ENCODE assay signal across 18 cellular contexts in genomic region chr13:94598281-94598680, GRCh38.
DNase-seq lines count a peak whose midpoint lies in the region; ATAC-seq lines count a peak whose summit lies in the region.
"Had no signal": no experiment of that assay in that cellular context is flagged by ENCODE, and none has a peak within 500 bp of the region (broad histone marks: within the 10 kb centered on the region; RNA-seq: fewer than 3 reads in every experiment).

No MANE protein-coding gene starts in this region.

- H3K4me1 Mint-ChIP-seq in activated naive CD8-positive, alpha-beta T cell (ENCODE audit: low read depth) = peaks cover 43% of the 10 kb centered on the region
- H3K4me1 Mint-ChIP-seq in activated naive CD8-positive, alpha-beta T cell treated with anti-CD3 and anti-CD28 coated beads, Interleukin-2, amount 50 U/mL, for 24 hours = peaks cover 41% of the 10 kb centered on the region
- peaks cover 37% of the 10 kb centered on the region for H3K4me1 Mint-ChIP-seq in stimulated activated naive CD8-positive, alpha-beta T cell treated with anti-CD3 and anti-CD28 coated beads, Interleukin-15, amount 100 ng/mL, for 72 hours

- H3K36me3 Mint-ChIP-seq in activated naive CD8-positive, alpha-beta T cell = peaks cover 10% of the 10 kb centered on the region
- peaks cover 19% of the 10 kb centered on the region for H3K36me3 Mint-ChIP-seq in activated naive CD8-positive, alpha-beta T cell treated with anti-CD3 and anti-CD28 coated beads, Interleukin-2, amount 50 U/mL, for 24 hours (ENCODE audit: low read depth)

- no peak overlapping the region for H3K27ac Mint-ChIP-seq in activated naive CD8-positive, alpha-beta T cell
- H3K27ac Mint-ChIP-seq in activated naive CD8-positive, alpha-beta T cell treated with anti-CD3 and anti-CD28 coated beads, Interleukin-2, amount 50 U/mL, for 24 hours = no peak overlapping the region
- H3K27ac Mint-ChIP-seq in stimulated activated naive CD8-positive, alpha-beta T cell treated with anti-CD3 and anti-CD28 coated beads, Interleukin-15, amount 100 ng/mL, for 72 hours = no peak overlapping the region

- no peaks in the 10 kb centered on the region for H3K27me3 Mint-ChIP-seq in activated naive CD8-positive, alpha-beta T cell
- peaks cover 3% of the 10 kb centered on the region for H3K27me3 Mint-ChIP-seq in activated naive CD8-positive, alpha-beta T cell treated with anti-CD3 and anti-CD28 coated beads, Interleukin-2, amount 50 U/mL, for 24 hours
- H3K27me3 Mint-ChIP-seq in stimulated activated naive CD8-positive, alpha-beta T cell treated with anti-CD3 and anti-CD28 coated beads, Interleukin-15, amount 100 ng/mL, for 72 hours = no peaks in the 10 kb centered on the region
- H3K27me3 Mint-ChIP-seq: CD8-positive, alpha-beta memory T cell had no signal

- H3K4me3 Mint-ChIP-seq in activated naive CD8-positive, alpha-beta T cell = peak overlapping the region; percentile 11
- no peak overlapping the region for H3K4me3 Mint-ChIP-seq in activated naive CD8-positive, alpha-beta T cell treated with anti-CD3 and anti-CD28 coated beads, Interleukin-2, amount 50 U/mL, for 24 hours
- no peak overlapping the region for H3K4me3 Mint-ChIP-seq in stimulated activated naive CD8-positive, alpha-beta T cell treated with anti-CD3 and anti-CD28 coated beads, Interleukin-15, amount 100 ng/mL, for 72 hours
- H3K4me3 Mint-ChIP-seq: H9 had no signal

- ATAC-seq in activated naive CD8-positive, alpha-beta T cell treated with anti-CD3 and anti-CD28 coated beads, Interleukin-2, amount 50 U/mL, for 24 hours = no peak
- no peak for ATAC-seq in stimulated activated naive CD8-positive, alpha-beta T cell treated with anti-CD3 and anti-CD28 coated beads, Interleukin-15, amount 100 ng/mL, for 72 hours
- ATAC-seq in HG03460 (IDR thresholded peaks at IDR 0.05; ENCODE audit: unreplicated experiment) = no peak

- H3K9me3 Mint-ChIP-seq in activated naive CD8-positive, alpha-beta T cell (ENCODE audit: low read depth) = no peaks in the 10 kb centered on the region
- peaks cover 5% of the 10 kb centered on the region for H3K9me3 Mint-ChIP-seq in activated naive CD8-positive, alpha-beta T cell treated with anti-CD3 and anti-CD28 coated beads, Interleukin-2, amount 50 U/mL, for 24 hours
- H3K9me3 Mint-ChIP-seq in stimulated activated naive CD8-positive, alpha-beta T cell treated with anti-CD3 and anti-CD28 coated beads, Interleukin-15, amount 100 ng/mL, for 72 hours = peaks cover 9% of the 10 kb centered on the region in 2 donors
- H3K9me3 Mint-ChIP-seq: CD8-positive, alpha-beta memory T cell had no signal

- DNase-seq in activated naive CD8-positive, alpha-beta T cell treated with anti-CD3 and anti-CD28 coated beads, Interleukin-2, amount 50 U/mL, for 24 hours = no peak
- peak; percentile 21 for DNase-seq in SW480 (ENCODE audit: low spot score)
- peak; percentile 60 for DNase-seq in kidney tubule cell (ENCODE audit: low spot score)
- DNase-seq in stimulated activated naive CD8-positive, alpha-beta T cell treated with anti-CD3 and anti-CD28 coated beads, Interleukin-15, amount 100 ng/mL, for 72 hours = no peak
- DNase-seq in SIG-M5 treated with dmso at 0.1 percent for 504 hours (lab: John Stamatoyannopoulos, UW; ENCODE audit: unreplicated experiment) = no peak
- DNase-seq: CD8-positive, alpha-beta memory T cell; DMS53; H9; Kasumi-1; MG63; NCI-H1048; NCI-H1436; NCI-H1930; NCI-H2171; NCI-H526; SJCRH30 had no signal

Comparison
In these comparisons a context has a peak if more than half of its experiments do, and no peak if none do; other contexts are left out.
1. DNase-seq: peak in SW480 (single experiment) and kidney tubule cell (single experiment); none in activated naive CD8-positive, alpha-beta T cell treated with anti-CD3 and anti-CD28 coated beads, Interleukin-2, amount 50 U/mL, for 24 hours (single experiment), stimulated activated naive CD8-positive, alpha-beta T cell treated with anti-CD3 and anti-CD28 coated beads, Interleukin-15, amount 100 ng/mL, for 72 hours (0 of 2) and SIG-M5 treated with dmso at 0.1 percent for 504 hours (single experiment).